19 cellular contexts compared by ENCODE assay signal in the genomic region with DNA sequence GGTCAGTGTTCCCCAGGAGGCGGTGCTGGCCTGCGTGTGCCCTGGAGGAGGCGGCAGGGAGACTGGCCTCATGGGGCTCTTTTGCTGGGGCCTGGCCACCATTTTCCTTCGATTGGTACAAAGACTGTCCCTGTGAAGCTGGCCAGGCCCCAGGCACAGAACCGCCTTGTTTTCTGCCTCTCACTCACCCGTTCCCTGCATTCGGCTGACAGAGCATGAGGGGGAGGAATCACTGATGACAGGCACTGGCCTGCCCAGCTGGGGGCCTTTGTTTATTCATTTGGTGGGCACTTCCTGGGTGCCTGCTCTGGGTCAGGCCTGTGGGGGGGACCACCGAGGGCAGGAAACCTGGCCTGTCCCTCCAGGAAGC.
DNase-seq lines count a peak whose midpoint lies in the region; ATAC-seq and TF ChIP-seq lines count a peak whose summit lies in the region.
"Had no signal": no experiment of that assay in that cellular context is flagged by ENCODE, and none has a peak within 500 bp of the region (broad histone marks: within the 10 kb centered on the region; RNA-seq: fewer than 3 reads in every experiment).

No MANE protein-coding gene starts in this region.

- ATAC-seq in Right ventricle myocardium superior (ENCODE audit: poor library complexity) (no peak), GM21737 (IDR thresholded peaks at IDR 0.05; ENCODE audit: unreplicated experiment) (no peak), HG02870 (IDR thresholded peaks at IDR 0.05; ENCODE audit: unreplicated experiment) (no peak)
- ATAC-seq: PC-3 had no signal

- H3K4me1 Mint-ChIP-seq in type B pancreatic cell (ENCODE audit: unreplicated experiment): peaks cover 4% of the 10 kb centered on the region
- H3K4me1 Mint-ChIP-seq: activated naive CD4-positive, alpha-beta T cell treated with anti-CD3 and anti-CD28 coated beads, Interleukin-2, amount 50 U/mL, for 24 hours; nephron had no signal

- H3K9me3 Mint-ChIP-seq in type B pancreatic cell: no peaks in the 10 kb centered on the region
- H3K9me3 Mint-ChIP-seq: activated naive CD4-positive, alpha-beta T cell treated with anti-CD3 and anti-CD28 coated beads, Interleukin-2, amount 50 U/mL, for 24 hours; activated T-cell treated with anti-CD3 and anti-CD28 coated beads, Interleukin-2, amount 50 U/mL, for 24 hours; CD4-positive, alpha-beta T cell; nephron had no signal

- DNase-seq in Right ventricle myocardium superior (peak; percentile 30), cardiac septum (ENCODE audit: low spot score) (no peak), foreskin melanocyte (peak; percentile 47), occipital lobe (lab: John Stamatoyannopoulos, UW) (peak; percentile 79), type B pancreatic cell (ENCODE audit: extremely low spot score, unreplicated experiment) (no peak), NCI-H1105 treated with DMSO at 0.1 percent for 48 hours (lab: John Stamatoyannopoulos, UW) (no peak)
- DNase-seq: activated CD4-positive, alpha-beta T cell treated with anti-CD3 and anti-CD28 coated beads, Interleukin-2, amount 50 U/mL, for 4 hours; activated T-cell treated with anti-CD3 and anti-CD28 coated beads, Interleukin-2, amount 50 U/mL, for 24 hours; CD4-positive, alpha-beta T cell; MM.1S; NCI-H2029 treated with DMSO at 0.1 percent for 48 hours; NCI-H526; PC-3; stimulated activated CD4-positive, alpha-beta T cell treated with anti-CD3 and anti-CD28 coated beads, Interleukin-4, amount 100 ng/mL, for 1 hour; transverse colon had no signal

- TF ChIP-seq CTCF in type B pancreatic cell (conservative IDR thresholded peaks at IDR 0.05): no peak

- H3K27me3 Mint-ChIP-seq in type B pancreatic cell: no peaks in the 10 kb centered on the region
- H3K27me3 Mint-ChIP-seq: activated naive CD4-positive, alpha-beta T cell treated with anti-CD3 and anti-CD28 coated beads, Interleukin-2, amount 50 U/mL, for 24 hours; activated T-cell treated with anti-CD3 and anti-CD28 coated beads, Interleukin-2, amount 50 U/mL, for 24 hours; CD4-positive, alpha-beta T cell had no signal

- peak overlapping the region; percentile 6 for H3K27ac Mint-ChIP-seq in type B pancreatic cell
- H3K27ac Mint-ChIP-seq: activated naive CD4-positive, alpha-beta T cell treated with anti-CD3 and anti-CD28 coated beads, Interleukin-2, amount 50 U/mL, for 24 hours; activated T-cell treated with anti-CD3 and anti-CD28 coated beads, Interleukin-2, amount 50 U/mL, for 24 hours; nephron had no signal

- no peaks in the 10 kb centered on the region for H3K36me3 Mint-ChIP-seq in type B pancreatic cell
- H3K36me3 Mint-ChIP-seq: activated naive CD4-positive, alpha-beta T cell treated with anti-CD3 and anti-CD28 coated beads, Interleukin-2, amount 50 U/mL, for 24 hours had no signal

- intact Hi-C loops in Right ventricle myocardium superior (cut with DNase I) (loop anchor here (5.0 kb wide), 1 partner anchor 33 kb away; no protein-coding TSS in a partner anchor), cardiac septum (cut with DNase I) (no loop called here)

- no peak overlapping the region for H3K4me3 Mint-ChIP-seq in type B pancreatic cell
- H3K4me3 Mint-ChIP-seq: activated naive CD4-positive, alpha-beta T cell treated with anti-CD3 and anti-CD28 coated beads, Interleukin-2, amount 50 U/mL, for 24 hours; activated T-cell treated with anti-CD3 and anti-CD28 coated beads, Interleukin-2, amount 50 U/mL, for 24 hours; CD4-positive, alpha-beta T cell; nephron had no signal

Comparison
In these comparisons a context has a peak if more than half of its experiments do, and no peak if none do; other contexts are left out.
1. DNase-seq: peak in Right ventricle myocardium superior (single experiment), foreskin melanocyte (single experiment) and occipital lobe (single experiment); none in cardiac septum (single experiment), type B pancreatic cell (single experiment) and NCI-H1105 treated with DMSO at 0.1 percent for 48 hours (single experiment).